31 cellular contexts compared by ENCODE assay signal in genomic region chr10:6950133-6950532, GRCh38.
"Had no signal": no experiment of that assay in that cellular context is flagged by ENCODE, and none has a peak within 500 bp of the region (broad histone marks: within the 10 kb centered on the region; RNA-seq: fewer than 3 reads in every experiment).

No MANE protein-coding gene starts in this region.

- H3K79me2 ChIP-seq: parathyroid adenoma had no signal

- DNase-seq: colonic mucosa; effector CD8-positive, alpha-beta T cell; erythroblast; esophagus squamous epithelium; foreskin melanocyte; glutamatergic neuron; heart right ventricle; hippocampal formation; left cardiac atrium; left lung; mesenchymal stem cell; mucosa of descending colon; naive B cell; right lobe of liver; small intestine; stimulated activated CD4-positive, alpha-beta T cell treated with anti-CD3 and anti-CD28 coated beads, Interleukin-2, amount 100 ng/mL, for 24 hours; stimulated activated CD4-positive, alpha-beta T cell treated with anti-CD3 and anti-CD28 coated beads, Interleukin-4, amount 100 ng/mL, for 24 hours; transverse colon; upper lobe of right lung; uterus had no signal

- H3K4me3 ChIP-seq: colonic mucosa, esophagus squamous epithelium, heart right ventricle, left lung, mucosa of descending colon, neural progenitor cell, right lobe of liver, suprapubic skin, transverse colon, upper lobe of right lung, uterus had no signal

- H3K4me1 Mint-ChIP-seq: mesothelial cell of epicardium; naive B cell; stimulated activated memory B cell treated with anti-CD40 and anti-IgM and Interleukin-4, amounts not matched to agents 10 μg/mL and 1 μg/mL and 100 μg/mL, for 72 hours had no signal

- H3K9ac ChIP-seq: neural progenitor cell, parathyroid adenoma had no signal

- FAIRE-seq: endometrium, islet of Langerhans, small intestine had no signal

- H3K27me3 ChIP-seq: colonic mucosa, esophagus squamous epithelium, heart right ventricle, left lung, neural progenitor cell, right lobe of liver, suprapubic skin, transverse colon, upper lobe of right lung, uterus had no signal

- H3K27ac ChIP-seq: colonic mucosa, esophagus squamous epithelium, heart right ventricle, left lung, neural progenitor cell, parathyroid adenoma, right lobe of liver, suprapubic skin, transverse colon, upper lobe of right lung, uterus had no signal

- H3K9me3 ChIP-seq: colonic mucosa, esophagus squamous epithelium, left lung, mucosa of descending colon, right lobe of liver, suprapubic skin, transverse colon, upper lobe of right lung, uterus had no signal

- H3K9me3 Mint-ChIP-seq: naive B cell; stimulated activated naive CD8-positive, alpha-beta T cell treated with anti-CD3 and anti-CD28 coated beads, Interleukin-15, Interleukin-2, amounts not matched to agents 100 ng/mL and 50 ng/mL, for 24 hours had no signal

- H3K27ac Mint-ChIP-seq: dendritic cell treated with granulocyte-macrophage colony-stimulating factor and Interleukin-4, amounts not matched to agents 40 ng/mL and 50 ng/mL, for 4 days; mesothelial cell of epicardium; nephron; neural progenitor cell; progenitor cell of endocrine pancreas; stimulated activated memory B cell treated with anti-CD40 and anti-IgM and Interleukin-4, amounts not matched to agents 10 μg/mL and 1 μg/mL and 100 μg/mL, for 72 hours; stimulated activated naive CD8-positive, alpha-beta T cell treated with anti-CD3 and anti-CD28 coated beads, Interleukin-15, Interleukin-2, amounts not matched to agents 100 ng/mL and 50 ng/mL, for 24 hours had no signal

- H2AFZ ChIP-seq: neural progenitor cell, parathyroid adenoma had no signal

- H3K4me2 ChIP-seq: neural progenitor cell had no signal

- H3K27me3 Mint-ChIP-seq: dendritic cell treated with granulocyte-macrophage colony-stimulating factor and Interleukin-4, amounts not matched to agents 40 ng/mL and 50 ng/mL, for 4 days; naive B cell; stimulated activated memory B cell treated with anti-CD40 and anti-IgM and Interleukin-4, amounts not matched to agents 10 μg/mL and 1 μg/mL and 100 μg/mL, for 72 hours; stimulated activated naive CD8-positive, alpha-beta T cell treated with anti-CD3 and anti-CD28 coated beads, Interleukin-15, Interleukin-2, amounts not matched to agents 100 ng/mL and 50 ng/mL, for 24 hours had no signal

- H3K36me3 Mint-ChIP-seq: mesothelial cell of epicardium; naive B cell; neural progenitor cell; stimulated activated memory B cell treated with anti-CD40 and anti-IgM and Interleukin-4, amounts not matched to agents 10 μg/mL and 1 μg/mL and 100 μg/mL, for 72 hours had no signal

- H3K4me1 ChIP-seq: colonic mucosa, left lung, neural progenitor cell, parathyroid adenoma, right lobe of liver, suprapubic skin, upper lobe of right lung, uterus had no signal

- H3K36me3 ChIP-seq: colonic mucosa, esophagus squamous epithelium, heart right ventricle, left lung, neural progenitor cell, right lobe of liver, suprapubic skin, transverse colon, upper lobe of right lung, uterus had no signal

- H3K4me3 Mint-ChIP-seq: dendritic cell treated with granulocyte-macrophage colony-stimulating factor and Interleukin-4, amounts not matched to agents 40 ng/mL and 50 ng/mL, for 4 days; mesothelial cell of epicardium; naive B cell; nephron; neural progenitor cell; stimulated activated memory B cell treated with anti-CD40 and anti-IgM and Interleukin-4, amounts not matched to agents 10 μg/mL and 1 μg/mL and 100 μg/mL, for 72 hours; stimulated activated naive CD8-positive, alpha-beta T cell treated with anti-CD3 and anti-CD28 coated beads, Interleukin-15, Interleukin-2, amounts not matched to agents 100 ng/mL and 50 ng/mL, for 24 hours had no signal

- ATAC-seq: heart right ventricle; left cardiac atrium; left lung; mucosa of descending colon; right lobe of liver; stimulated activated memory B cell treated with anti-CD40 and anti-IgM and Interleukin-4, amounts not matched to agents 10 μg/mL and 1 μg/mL and 100 μg/mL, for 72 hours; upper lobe of right lung had no signal
